In genomic region chr14:22512106-22512814, GRCh38 we compare ENCODE assay signal across 11 cellular contexts.
DNase-seq lines count a peak whose midpoint lies in the region; ATAC-seq and TF ChIP-seq lines count a peak whose summit lies in the region.
"Had no signal": no experiment of that assay in that cellular context is flagged by ENCODE, and none has a peak within 500 bp of the region (broad histone marks: within the 10 kb centered on the region; RNA-seq: fewer than 3 reads in every experiment).

No MANE protein-coding gene starts in this region.

- peak; percentile 22 for ATAC-seq in CD8-positive, alpha-beta T cell
- no peak for ATAC-seq in activated naive CD8-positive, alpha-beta T cell treated with anti-CD3 and anti-CD28 coated beads, Interleukin-2, amount 50 U/mL, for 24 hours
- no peak for ATAC-seq in psoas muscle

- peaks cover 92% of the 10 kb centered on the region for H3K4me1 ChIP-seq in CD8-positive, alpha-beta T cell (ENCODE audit: insufficient read depth, low read length)
- H3K4me1 ChIP-seq in psoas muscle = peaks cover 13% of the 10 kb centered on the region

- intact Hi-C loops in CD8-positive, alpha-beta T cell (cut with DNase I, micrococcal nuclease) = loop anchor here in 1 of 2 experiments (2.0 to 10.0 kb wide), 2 partner anchors 15 to 287 kb away; no protein-coding TSS in a partner anchor
- intact Hi-C loops in psoas muscle (cut with DNase I) = no loop called here

- peaks cover 30% of the 10 kb centered on the region for H3K36me3 ChIP-seq in CD8-positive, alpha-beta T cell (ENCODE audit: insufficient read depth, low read length)
- H3K36me3 ChIP-seq in KOPT-K1 (ENCODE audit: insufficient read depth, low read length) = no peaks in the 10 kb centered on the region
- H3K36me3 ChIP-seq in psoas muscle (ENCODE audit: insufficient read depth in 1 of 2, low read depth in 1 of 2) = no peaks in the 10 kb centered on the region
- H3K36me3 ChIP-seq in H7 (replicated peaks; ENCODE audit: control insufficient read depth, insufficient read depth, low read length) = no peaks in the 10 kb centered on the region

- H3K27ac ChIP-seq in CD8-positive, alpha-beta T cell (ENCODE audit: low read depth, low read length) = peak overlapping the region; percentile 43
- H3K27ac ChIP-seq in KOPT-K1 (ENCODE audit: low read depth, low read length, poor library complexity, severe bottlenecking) (peak overlapping the region; percentile 42), psoas muscle (peak overlapping the region; percentile 13)
- H3K27ac ChIP-seq: hepatocyte had no signal

- DNase-seq in CD8-positive, alpha-beta T cell = no peak
- no peak for DNase-seq in activated naive CD8-positive, alpha-beta T cell treated with anti-CD3 and anti-CD28 coated beads, Interleukin-2, amount 50 U/mL, for 24 hours
- DNase-seq in psoas muscle = no peak
- DNase-seq in germinal center (ENCODE audit: low spot score) = no peak
- DNase-seq in H7 = no peak
- DNase-seq in kidney glomerular epithelial cell (lab: John Stamatoyannopoulos, UW) = no peak
- DNase-seq: activated gamma-delta T cell treated with Interleukin-2 at 50 U/mL for 16 hours, NCI-H1417 had no signal

- H3K9me3 ChIP-seq in CD8-positive, alpha-beta T cell (ENCODE audit: low read length) = no peaks in the 10 kb centered on the region
- H3K9me3 ChIP-seq in KOPT-K1 (ENCODE audit: insufficient read depth, low read length, poor library complexity, severe bottlenecking) (no peaks in the 10 kb centered on the region), psoas muscle (no peaks in the 10 kb centered on the region)

- peak overlapping the region; percentile 99 for H3K27ac Mint-ChIP-seq in CD8-positive, alpha-beta T cell
- H3K27ac Mint-ChIP-seq in activated naive CD8-positive, alpha-beta T cell treated with anti-CD3 and anti-CD28 coated beads, Interleukin-2, amount 50 U/mL, for 24 hours = peak overlapping the region; percentile 99
- H3K27ac Mint-ChIP-seq: dendritic cell treated with granulocyte-macrophage colony-stimulating factor and Interleukin-4, amounts not matched to agents 40 ng/mL and 50 ng/mL, for 4 days had no signal

- CTCF ChIA-PET in CD8-positive, alpha-beta T cell (lab: Charles Lee) = interaction anchor here (0.9 to 2.9 kb wide), 4 partner anchors 44 to 594 kb away, joined by 3 to 14 read pairs (median 4); no protein-coding TSS in a partner anchor

- H3K4me3 ChIP-seq in CD8-positive, alpha-beta T cell (ENCODE audit: low read depth, low read length) = peak overlapping the region; percentile 14
- H3K4me3 ChIP-seq in psoas muscle (no peak overlapping the region), H7 (ENCODE audit: insufficient read depth, low read depth, low read length) (no peak overlapping the region)
- H3K4me3 ChIP-seq: hepatocyte had no signal

- no peaks in the 10 kb centered on the region for H3K27me3 ChIP-seq in CD8-positive, alpha-beta T cell (ENCODE audit: insufficient read depth, low read length)
- H3K27me3 ChIP-seq in psoas muscle (ENCODE audit: insufficient read depth in 3 of 3, low read length in 2 of 3) = peaks cover 0 to 4% (median 2%) of the 10 kb centered on the region in 3 donors
- H3K27me3 ChIP-seq in H7 (ENCODE audit: control insufficient read depth, insufficient read depth, low read length) = no peaks in the 10 kb centered on the region
- H3K27me3 ChIP-seq: hepatocyte had no signal

- peak overlapping the region; percentile 81 for H3K4me3 Mint-ChIP-seq in CD8-positive, alpha-beta T cell
- peak overlapping the region; percentile 86 for H3K4me3 Mint-ChIP-seq in activated naive CD8-positive, alpha-beta T cell treated with anti-CD3 and anti-CD28 coated beads, Interleukin-2, amount 50 U/mL, for 24 hours
- H3K4me3 Mint-ChIP-seq: dendritic cell treated with granulocyte-macrophage colony-stimulating factor and Interleukin-4, amounts not matched to agents 40 ng/mL and 50 ng/mL, for 4 days had no signal

- peaks cover 85% of the 10 kb centered on the region for H3K36me3 Mint-ChIP-seq in CD8-positive, alpha-beta T cell
- H3K36me3 Mint-ChIP-seq in activated naive CD8-positive, alpha-beta T cell treated with anti-CD3 and anti-CD28 coated beads, Interleukin-2, amount 50 U/mL, for 24 hours (ENCODE audit: low read depth) = peaks cover 93% of the 10 kb centered on the region

- POLR2A ChIA-PET in CD8-positive, alpha-beta T cell (lab: Charles Lee) = interaction anchor here (1.2 to 26.7 kb wide), 8 partner anchors 9 to 869 kb away, joined by 3 to 472 read pairs (median 10); no protein-coding TSS in a partner anchor

- 64 to 66% (median 64%) methylated on average over 2 of the region's 2 CpGs for WGBS in psoas muscle, 3 donors

- no peak for TF ChIP-seq CTCF in CD8-positive, alpha-beta T cell (IDR thresholded peaks at IDR 0.05)
- TF ChIP-seq CTCF in psoas muscle (IDR thresholded peaks at IDR 0.05) = no peak

- H3K27me3 Mint-ChIP-seq in CD8-positive, alpha-beta T cell (ENCODE audit: low read depth) = no peaks in the 10 kb centered on the region
- H3K27me3 Mint-ChIP-seq in activated naive CD8-positive, alpha-beta T cell treated with anti-CD3 and anti-CD28 coated beads, Interleukin-2, amount 50 U/mL, for 24 hours = no peaks in the 10 kb centered on the region
- H3K27me3 Mint-ChIP-seq: dendritic cell treated with granulocyte-macrophage colony-stimulating factor and Interleukin-4, amounts not matched to agents 40 ng/mL and 50 ng/mL, for 4 days had no signal

- H3K9me3 Mint-ChIP-seq in CD8-positive, alpha-beta T cell = no peaks in the 10 kb centered on the region
- no peaks in the 10 kb centered on the region for H3K9me3 Mint-ChIP-seq in activated naive CD8-positive, alpha-beta T cell treated with anti-CD3 and anti-CD28 coated beads, Interleukin-2, amount 50 U/mL, for 24 hours
- H3K9me3 Mint-ChIP-seq: dendritic cell treated with granulocyte-macrophage colony-stimulating factor and Interleukin-4, amounts not matched to agents 40 ng/mL and 50 ng/mL, for 4 days had no signal

- peaks cover 86% of the 10 kb centered on the region for H3K4me1 Mint-ChIP-seq in CD8-positive, alpha-beta T cell (ENCODE audit: low read depth)
- H3K4me1 Mint-ChIP-seq in activated naive CD8-positive, alpha-beta T cell treated with anti-CD3 and anti-CD28 coated beads, Interleukin-2, amount 50 U/mL, for 24 hours = peaks cover 81% of the 10 kb centered on the region
